Comparison of ENCODE assay signal across 9 cellular contexts in genomic region chr4:77146426-77147399, GRCh38. TPM values are rescaled to one million over a fixed set of nuclear protein-coding genes. Genes with fewer than 3 reads are reported as not detected.
A peak's percentile ranks its signal among the peaks of the same experiment; 100 is the strongest.
DNase-seq lines count a peak whose midpoint lies in the region; ATAC-seq, FAIRE-seq and TF ChIP-seq lines count a peak whose summit lies in the region.
"Had no signal": no experiment of that assay in that cellular context is flagged by ENCODE, and none has a peak within 500 bp of the region (broad histone marks: within the 10 kb centered on the region; RNA-seq: fewer than 3 reads in every experiment).

No MANE protein-coding gene starts in this region.

- H3K9me3 ChIP-seq in MM.1S (replicated peaks; ENCODE audit: insufficient read depth, low read length): no peaks in the 10 kb centered on the region

- TF ChIP-seq CTCF in MM.1S (IDR thresholded peaks at IDR 0.05; ENCODE audit: low read length): no peak
- TF ChIP-seq CTCF in MCF 10A (IDR thresholded peaks at IDR 0.05; ENCODE audit: unreplicated experiment): no peak
- no peak for TF ChIP-seq CTCF in progenitor cell of endocrine pancreas (IDR thresholded peaks at IDR 0.05; ENCODE audit: unreplicated experiment)

- peak; percentile 29 for DNase-seq in EL
- DNase-seq in MM.1S: peak; percentile 42
- no peak for DNase-seq in MCF 10A (ENCODE audit: unreplicated experiment)
- no peak for DNase-seq in progenitor cell of endocrine pancreas (ENCODE audit: low spot score, unreplicated experiment)
- no peak for DNase-seq in sciatic nerve (ENCODE audit: low spot score)
- DNase-seq in H54 (ENCODE audit: insufficient read length, low spot score): no peak
- no peak for DNase-seq in NCI-H2171 treated with DMSO at 0.1 percent for 48 hours (lab: John Stamatoyannopoulos, UW)
- DNase-seq: cortex of kidney, NCI-H1436 had no signal

- H3K27ac Mint-ChIP-seq in MCF 10A (ENCODE audit: low read depth, unreplicated experiment) (peak overlapping the region; percentile 68), progenitor cell of endocrine pancreas (peak overlapping the region; percentile 47)

- H3K9ac ChIP-seq in MM.1S (ENCODE audit: low read length): no peak overlapping the region

- no peaks in the 10 kb centered on the region for H3K79me2 ChIP-seq in MM.1S (ENCODE audit: low read length)

- H3K4me3 Mint-ChIP-seq in MCF 10A (ENCODE audit: unreplicated experiment) (peak overlapping the region; percentile 44), progenitor cell of endocrine pancreas (ENCODE audit: low read depth) (no peak overlapping the region)

- H3K27me3 ChIP-seq in MM.1S (replicated peaks; ENCODE audit: insufficient read depth, low read length): no peaks in the 10 kb centered on the region

- H2AFZ ChIP-seq in MM.1S (ENCODE audit: low read length): peak overlapping the region; percentile 37

- H3K4me3 ChIP-seq in MM.1S (ENCODE audit: low read length): no peak overlapping the region

- no peak for TF ChIP-seq POLR2A in H54 (IDR thresholded peaks at IDR 0.05; ENCODE audit: low read depth, low read length)

- no peaks in the 10 kb centered on the region for H4K20me1 ChIP-seq in MM.1S (ENCODE audit: insufficient read depth, low read length)

- H3K9me2 ChIP-seq in MM.1S (replicated peaks; ENCODE audit: insufficient read depth, low read length): no peaks in the 10 kb centered on the region

- H3K36me3 Mint-ChIP-seq in MCF 10A (ENCODE audit: insufficient read depth, unreplicated experiment) (no peaks in the 10 kb centered on the region), progenitor cell of endocrine pancreas (ENCODE audit: insufficient read depth) (no peaks in the 10 kb centered on the region)

- intact Hi-C loops in MCF 10A (cut with micrococcal nuclease): no loop called here
- intact Hi-C loops in sciatic nerve (cut with DNase I): no loop called here

- H3K4me1 ChIP-seq in MM.1S (ENCODE audit: low read length): peaks cover 35% of the 10 kb centered on the region

- H3K9me3 Mint-ChIP-seq in MCF 10A (ENCODE audit: unreplicated experiment): no peaks in the 10 kb centered on the region
- H3K9me3 Mint-ChIP-seq in progenitor cell of endocrine pancreas (ENCODE audit: low read depth): no peaks in the 10 kb centered on the region

- H3K36me3 ChIP-seq in MM.1S (replicated peaks; ENCODE audit: insufficient read depth, low read length): no peaks in the 10 kb centered on the region

- peaks cover 9% of the 10 kb centered on the region; the same call in 1 of the 2 replicates for H3F3A ChIP-seq in MM.1S (ENCODE audit: insufficient read depth, low read length)

- no TSS peak for BruUV-seq in MCF 10A (replicated peaks; lab: Mats Ljungman, UMichigan)

- H3K4me1 Mint-ChIP-seq in MCF 10A (ENCODE audit: insufficient read depth, unreplicated experiment) (peaks cover 26% of the 10 kb centered on the region), progenitor cell of endocrine pancreas (ENCODE audit: low read depth) (peaks cover 30% of the 10 kb centered on the region)

- H3K27ac ChIP-seq in MM.1S (ENCODE audit: low read length): peak overlapping the region; percentile 17; the same call in 1 of the 2 replicates

- FAIRE-seq in H54 (lab: Jason Lieb, UNC): no peak

- CTCF ChIA-PET in MCF 10A (lab: Yijun Ruan, JAX): interaction anchor here (0.6 to 2.1 kb wide), 5 partner anchors 42 to 273 kb away, joined by 3 to 11 read pairs (median 4); no protein-coding TSS in a partner anchor

- peak overlapping the region; percentile 33; the same call in 1 of the 2 replicates for H3K4me2 ChIP-seq in MM.1S (ENCODE audit: low read depth, low read length)

- no peak for ATAC-seq in sciatic nerve

- no peaks in the 10 kb centered on the region for H3K27me3 Mint-ChIP-seq in MCF 10A (ENCODE audit: insufficient read depth, unreplicated experiment)
- H3K27me3 Mint-ChIP-seq in progenitor cell of endocrine pancreas: no peaks in the 10 kb centered on the region

- POLR2A ChIA-PET in MCF 10A (lab: Yijun Ruan, JAX): interaction anchor here (0.6 to 4.9 kb wide), 18 partner anchors 9 to 101 kb away, joined by 3 to 94 read pairs (median 4); partner anchors contain the start of genes CCNG2 and CCNI

RNA-seq across cellular contexts. Expression of gene CCNG2, which starts 10.3 kb away (rescaled TPM):
- 23.5 and 28.5 TPM in 2 replicates for total RNA-seq in MCF 10A (2022)
- total RNA-seq in progenitor cell of endocrine pancreas: 84.0 and 89.5 TPM in 2 replicates
- total RNA-seq in sciatic nerve: 48.5 TPM

Comparison
In these comparisons a context has a peak if more than half of its experiments do, and no peak if none do; other contexts are left out.
1. DNase-seq: peak in EL (single experiment) and MM.1S (single experiment); none in MCF 10A (single experiment), progenitor cell of endocrine pancreas (single experiment), sciatic nerve (single experiment), H54 (single experiment) and NCI-H2171 treated with DMSO at 0.1 percent for 48 hours (single experiment).